Comparison of ENCODE assay signal across 7 cellular contexts in the genomic region with DNA sequence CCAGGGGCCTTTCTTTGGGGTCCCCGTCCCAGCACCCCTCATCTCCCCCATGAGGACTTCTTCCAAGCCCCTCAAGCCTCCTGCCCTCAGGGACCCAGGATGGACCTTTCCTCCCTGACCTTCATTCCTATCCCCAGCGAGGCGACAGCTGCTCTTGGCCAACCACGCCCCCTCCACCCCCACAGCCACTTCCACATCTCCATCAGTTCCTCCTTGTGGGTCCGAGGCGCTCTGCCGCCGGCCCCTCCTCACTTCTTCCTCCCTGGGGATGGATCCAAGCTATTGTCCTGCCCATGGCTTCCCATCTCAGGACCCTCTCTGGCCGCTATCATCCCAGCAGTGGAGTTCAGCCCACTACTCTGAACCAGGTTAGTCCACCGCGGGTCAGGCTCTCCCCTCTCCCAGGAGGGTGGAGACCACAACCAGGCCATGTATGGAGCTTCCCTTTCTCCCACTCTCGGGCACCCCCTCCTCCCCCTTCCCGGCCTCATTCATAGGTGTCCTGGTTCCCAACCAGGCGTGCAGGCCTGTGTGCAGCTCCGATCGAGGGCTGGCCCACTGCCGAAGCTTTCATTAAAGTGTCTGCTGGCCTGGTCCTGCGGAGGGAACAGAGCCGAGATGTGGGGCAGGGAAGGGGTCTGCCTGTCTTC. TPM values are rescaled to one million over a fixed set of nuclear protein-coding genes. Genes with fewer than 3 reads are reported as not detected.
DNase-seq lines count a peak whose midpoint lies in the region; ATAC-seq and TF ChIP-seq lines count a peak whose summit lies in the region.

No MANE protein-coding gene starts in this region.

- no peaks in the 10 kb centered on the region for H3F3A ChIP-seq in smooth muscle cell (ENCODE audit: low read depth)

- no peaks in the 10 kb centered on the region for H3K27me3 ChIP-seq in right atrium auricular region
- H3K27me3 ChIP-seq in smooth muscle cell (ENCODE audit: low read depth): no peaks in the 10 kb centered on the region

- TF ChIP-seq CTCF in right atrium auricular region (IDR thresholded peaks at IDR 0.05) (no peak), smooth muscle cell (IDR thresholded peaks at IDR 0.05; ENCODE audit: borderline replicate concordance, insufficient read depth, poor library complexity, severe bottlenecking) (no peak)

- H4K20me1 ChIP-seq in smooth muscle cell (ENCODE audit: low read depth): peaks cover 21% of the 10 kb centered on the region

- H3K36me3 ChIP-seq in right atrium auricular region: no peaks in the 10 kb centered on the region
- no peaks in the 10 kb centered on the region for H3K36me3 ChIP-seq in smooth muscle cell (ENCODE audit: low read depth)

- no peak overlapping the region for H3K9ac ChIP-seq in smooth muscle cell (ENCODE audit: low read depth)

- ATAC-seq in T-helper 17 cell (no peak), HG02588 (IDR thresholded peaks at IDR 0.05; ENCODE audit: unreplicated experiment) (no peak), GM19455 (IDR thresholded peaks at IDR 0.05; ENCODE audit: unreplicated experiment) (no peak)

- peaks cover 0 to 37% of the 10 kb centered on the region in 2 donors for H3K4me1 ChIP-seq in right atrium auricular region
- peaks cover 17% of the 10 kb centered on the region for H3K4me1 ChIP-seq in smooth muscle cell (ENCODE audit: low read depth)

- WGBS in smooth muscle cell (ENCODE audit: low lambda C conversion rate): 80% methylated on average over 19 of the region's 19 CpGs

- H3K27ac Mint-ChIP-seq in IgD-negative memory B cell (peak overlapping the region; percentile 84 to 90 (median 90)), T-helper 17 cell (peak overlapping the region; percentile 91)

- no peaks in the 10 kb centered on the region for H3K9me3 Mint-ChIP-seq in IgD-negative memory B cell

- no peak for DNase-seq in T-helper 17 cell
- peak; percentile 64 for DNase-seq in right atrium auricular region (ENCODE audit: low spot score)
- DNase-seq in smooth muscle cell (lab: John Stamatoyannopoulos, UW; ENCODE audit: unreplicated experiment): no peak
- no peak for DNase-seq in NAMALWA (ENCODE audit: low spot score)

- H3K27ac ChIP-seq in right atrium auricular region (peak overlapping the region in 1 of 2 donors; percentile 83), smooth muscle cell (ENCODE audit: low read depth) (no peak overlapping the region)

- H3K4me3 ChIP-seq in right atrium auricular region (peak overlapping the region in 1 of 2 donors; percentile 67), smooth muscle cell (no peak overlapping the region)

- H3K4me3 Mint-ChIP-seq in IgD-negative memory B cell: peak overlapping the region; percentile 83 to 93 (median 90)
- peak overlapping the region; percentile 82 for H3K4me3 Mint-ChIP-seq in T-helper 17 cell

- H3K79me2 ChIP-seq in smooth muscle cell (ENCODE audit: low read depth): no peaks in the 10 kb centered on the region

- no peaks in the 10 kb centered on the region for H3K9me3 ChIP-seq in T-helper 17 cell (ENCODE audit: control insufficient read depth, low read length, poor library complexity, severe bottlenecking)
- no peaks in the 10 kb centered on the region for H3K9me3 ChIP-seq in right atrium auricular region
- H3K9me3 ChIP-seq in smooth muscle cell (replicated peaks; ENCODE audit: low read depth): no peaks in the 10 kb centered on the region

- no peak overlapping the region for H2AFZ ChIP-seq in smooth muscle cell (ENCODE audit: low read depth)

- no peaks in the 10 kb centered on the region for H3K36me3 Mint-ChIP-seq in IgD-negative memory B cell
- H3K36me3 Mint-ChIP-seq in T-helper 17 cell (ENCODE audit: low read depth): no peaks in the 10 kb centered on the region

- peak overlapping the region; percentile 100 for H3K4me2 ChIP-seq in smooth muscle cell

- H3K27me3 Mint-ChIP-seq in IgD-negative memory B cell: peaks cover 1% of the 10 kb centered on the region
- H3K27me3 Mint-ChIP-seq in T-helper 17 cell: no peaks in the 10 kb centered on the region

- H3K4me1 Mint-ChIP-seq in IgD-negative memory B cell: peaks cover 24 to 35% (median 34%) of the 10 kb centered on the region in 3 donors
- peaks cover 22% of the 10 kb centered on the region for H3K4me1 Mint-ChIP-seq in T-helper 17 cell

RNA-seq across cellular contexts. Expression of a gene that starts 1.7 kb away (rescaled TPM):
- polyA plus RNA-seq in IgD-negative memory B cell: 64.5 TPM
- 1 to 10 TPM; 2.0 to 2.1 TPM for total RNA-seq in T-helper 17 cell
- 1 to 10 TPM; 1.3 to 2.6 TPM for total RNA-seq in right atrium auricular region
- 6.3 and 8.2 TPM in 2 replicates for total RNA-seq in smooth muscle cell
- polyA plus RNA-seq in smooth muscle cell: 12.4 and 14.6 TPM in 2 replicates
